ENCODE assay signal across 8 cellular contexts in the genomic region with DNA sequence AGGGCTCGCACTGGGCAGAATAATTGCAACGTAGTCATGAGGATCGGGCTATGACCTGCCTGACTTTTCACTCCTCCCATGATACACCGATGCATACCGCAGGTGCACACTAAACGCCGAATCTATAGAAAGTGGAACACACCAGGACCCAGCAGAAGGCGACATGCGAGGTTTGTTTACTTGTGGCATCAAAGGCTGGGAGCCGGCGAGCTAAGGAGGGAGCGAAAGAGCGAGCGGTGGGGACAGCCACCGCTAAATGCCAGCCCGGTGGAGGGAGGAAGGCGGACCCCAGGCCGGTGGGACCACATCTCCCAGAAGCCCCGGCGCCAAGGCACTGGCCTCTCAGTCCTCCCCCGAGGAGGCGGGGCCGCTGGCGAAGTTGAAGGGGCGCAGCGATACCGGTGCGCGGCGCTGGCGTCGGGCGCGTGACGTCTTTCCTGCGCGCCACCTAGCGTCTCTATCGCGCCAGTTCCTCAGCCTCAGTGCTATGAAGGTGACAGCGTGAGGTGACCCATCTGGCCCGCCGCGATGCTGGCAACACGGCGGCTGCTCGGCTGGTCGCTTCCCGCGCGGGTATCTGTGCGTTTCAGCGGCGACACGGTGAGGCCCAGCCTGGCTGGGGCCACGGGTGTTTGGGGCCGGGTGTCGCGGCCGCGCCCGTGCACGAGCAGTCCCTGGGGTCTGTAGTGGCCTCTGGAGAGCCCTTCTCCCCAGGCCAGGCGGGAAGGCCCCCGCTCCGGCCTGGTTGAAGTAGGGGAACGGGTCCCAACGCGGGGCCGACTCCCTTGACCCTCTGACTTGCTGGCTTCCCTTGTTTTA. TPM values are rescaled to one million over a fixed set of nuclear protein-coding genes. Genes with fewer than 3 reads are reported as not detected.
DNase-seq lines count a peak whose midpoint lies in the region; ATAC-seq and TF ChIP-seq lines count a peak whose summit lies in the region.

A gene (plus strand): TSS at position 460 of the 819 bp plus-strand sequence. CDS start 69 bp downstream, at position 529.

- peaks cover 5% of the 10 kb centered on the region; the same call in 1 of the 2 replicates for H3K27me3 ChIP-seq in OCI-LY3 (ENCODE audit: low read depth, low read length)

- no peaks in the 10 kb centered on the region for H4K20me1 ChIP-seq in OCI-LY3 (ENCODE audit: insufficient read depth, low read length)

- H3K27ac Mint-ChIP-seq in endothelial cell (ENCODE audit: unreplicated experiment), result peak within 1 kb of the TSS; percentile 80

- H3K36me3 ChIP-seq in OCI-LY3 (replicated peaks; ENCODE audit: low read depth, low read length) (peaks cover 16% of the 10 kb centered on the region), mucosa of descending colon (ENCODE audit: low read depth) (no peaks in the 10 kb centered on the region)

- peak within 1 kb of the TSS; percentile 79 for H3K9ac ChIP-seq in OCI-LY3 (ENCODE audit: low read length)

- peak within 1 kb of the TSS; percentile 93 for H3K4me2 ChIP-seq in OCI-LY3 (ENCODE audit: low read length)

- H3K4me1 Mint-ChIP-seq in endothelial cell (ENCODE audit: unreplicated experiment), result peaks cover 21% of the 10 kb centered on the region

- H3K4me1 ChIP-seq in OCI-LY3 (ENCODE audit: low read length) (peaks cover 16% of the 10 kb centered on the region), mucosa of descending colon (ENCODE audit: low read depth) (peaks cover 8% of the 10 kb centered on the region)

- H3K36me3 Mint-ChIP-seq in endothelial cell (ENCODE audit: low read depth, unreplicated experiment), result peaks cover 18% of the 10 kb centered on the region

- peaks cover 12% of the 10 kb centered on the region for H3K27me3 Mint-ChIP-seq in endothelial cell (ENCODE audit: unreplicated experiment)

- ATAC-seq in GM21447 (IDR thresholded peaks at IDR 0.05; ENCODE audit: unreplicated experiment) (peak; percentile 91), mucosa of descending colon (peak; percentile 99)

- H3K4me3 Mint-ChIP-seq in endothelial cell (ENCODE audit: unreplicated experiment), result peak within 1 kb of the TSS; percentile 97

- peak within 1 kb of the TSS; percentile 56; the same call in 1 of the 2 replicates for H2AFZ ChIP-seq in OCI-LY3 (ENCODE audit: low read depth, low read length)

- no peaks in the 10 kb centered on the region for H3K9me3 Mint-ChIP-seq in endothelial cell (ENCODE audit: unreplicated experiment)

- peak; percentile 48 for TF ChIP-seq CTCF in OCI-LY3 (IDR thresholded peaks at IDR 0.05; ENCODE audit: low read depth, low read length)
- peak; percentile 70 for TF ChIP-seq CTCF in endothelial cell (IDR thresholded peaks at IDR 0.05; ENCODE audit: unreplicated experiment)
- TF ChIP-seq CTCF in mucosa of descending colon (IDR thresholded peaks at IDR 0.05), result peak; percentile 70

- peaks cover 5% of the 10 kb centered on the region; the same call in 1 of the 2 replicates for H3K9me3 ChIP-seq in OCI-LY3 (ENCODE audit: insufficient read depth, low read length)
- H3K9me3 ChIP-seq in mucosa of descending colon, result no peaks in the 10 kb centered on the region

- intact Hi-C loops in mucosa of descending colon (cut with DNase I, micrococcal nuclease), result no loop called here

- H3K27ac ChIP-seq in OCI-LY3 (ENCODE audit: low read length), result peak within 1 kb of the TSS; percentile 13; the same call in 1 of the 2 replicates

- peak within 1 kb of the TSS; percentile 90 for H3K4me3 ChIP-seq in OCI-LY3 (ENCODE audit: low read length)
- H3K4me3 ChIP-seq in mucosa of descending colon, result peak within 1 kb of the TSS; percentile 72

- DNase-seq in DMS 273 (lab: John Stamatoyannopoulos, UW; ENCODE audit: unreplicated experiment), result peak; percentile 97
- peak; percentile 100 for DNase-seq in HuH-7.5 (ENCODE audit: low spot score)
- peak; percentile 96 for DNase-seq in activated T-cell treated with anti-CD3 and anti-CD28 coated beads for 1 hour (ENCODE audit: low read depth)
- DNase-seq in endothelial cell (ENCODE audit: low spot score), result peak; percentile 97
- peak; percentile 98 for DNase-seq in mucosa of descending colon
- DNase-seq in stimulated activated CD8-positive, alpha-beta memory T cell treated with anti-CD3 and anti-CD28 coated beads, Interleukin-4, amount 100 ng/mL, for 24 hours (ENCODE audit: low read depth), result peak; percentile 97

- peaks cover 17% of the 10 kb centered on the region for H3K79me2 ChIP-seq in OCI-LY3 (ENCODE audit: low read length)

RNA-seq across cellular contexts. Expression of the gene that starts here (rescaled TPM):
- 191 TPM for total RNA-seq in endothelial cell (ENCODE audit: unreplicated experiment)
- total RNA-seq in mucosa of descending colon, result 100 to 1,000 TPM; 248 to 349 (median 311) TPM

Comparison
In these comparisons a context has a peak if more than half of its experiments do, and no peak if none do; other contexts are left out.
1. Peak in every context shown above with its lines: DNase-seq, ATAC-seq, H3K4me3 ChIP-seq and H3K27ac ChIP-seq.